ENCODE assay signal across 1 cellular context in the genomic region with DNA sequence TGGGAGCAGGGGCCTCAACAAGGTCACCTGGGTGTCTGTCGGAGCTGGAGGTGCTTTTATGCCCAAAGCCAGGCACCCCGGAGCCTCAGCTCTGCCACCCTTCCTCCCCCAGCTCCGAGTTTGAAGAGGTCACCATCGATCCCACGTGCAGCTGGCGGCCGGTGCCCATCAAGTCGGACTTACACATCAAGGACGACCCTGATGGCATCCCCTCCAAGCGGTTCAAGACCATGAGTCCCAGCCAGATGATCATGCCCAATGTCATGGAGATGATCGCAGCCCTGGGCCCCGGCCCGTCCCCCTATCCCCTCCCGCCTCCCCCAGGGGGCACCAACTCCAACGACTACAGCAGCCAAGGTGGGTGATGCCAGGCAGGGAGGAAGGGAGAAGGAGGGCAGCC.
TF ChIP-seq lines count a peak whose summit lies in the region.

No MANE protein-coding gene starts in this region.

TF ChIP-seq in SK-N-SH, 30 proteins besides CTCF, POLR2A, EP300 and RAD21 (continued from another document):
- no peak for TF ChIP-seq SMC3 (IDR thresholded peaks at IDR 0.05; ENCODE audit: low read depth, low read length)
- TF ChIP-seq CHD2 (IDR thresholded peaks at IDR 0.05; ENCODE audit: low read length, partially characterized antibody): no peak
